In genomic region chr3:32313723-32314473, GRCh38 we compare ENCODE assay signal across 10 cellular contexts.
DNase-seq lines count a peak whose midpoint lies in the region; ATAC-seq and TF ChIP-seq lines count a peak whose summit lies in the region.
"Had no signal": no experiment of that assay in that cellular context is flagged by ENCODE, and none has a peak within 500 bp of the region (broad histone marks: within the 10 kb centered on the region; RNA-seq: fewer than 3 reads in every experiment).

No MANE protein-coding gene starts in this region.

- H3K4me3 Mint-ChIP-seq in GM23338 = no peak overlapping the region
- H3K4me3 Mint-ChIP-seq in T-cell = peak overlapping the region; percentile 37 to 48 (median 41)
- no peak overlapping the region for H3K4me3 Mint-ChIP-seq in progenitor cell of endocrine pancreas (ENCODE audit: low read depth)
- H3K4me3 Mint-ChIP-seq: HFFc6 had no signal

- H3K9me3 Mint-ChIP-seq in GM23338 = no peaks in the 10 kb centered on the region
- no peaks in the 10 kb centered on the region for H3K9me3 Mint-ChIP-seq in T-cell
- H3K9me3 Mint-ChIP-seq in progenitor cell of endocrine pancreas (ENCODE audit: low read depth) = peaks cover 4% of the 10 kb centered on the region
- H3K9me3 Mint-ChIP-seq: HFFc6 had no signal

- H3K9me2 ChIP-seq in GM23338 (ENCODE audit: insufficient read depth) = no peaks in the 10 kb centered on the region

- no peaks in the 10 kb centered on the region for H4K20me1 ChIP-seq in GM23338 (replicated peaks; ENCODE audit: insufficient read depth)

- peaks cover 25% of the 10 kb centered on the region for H3K4me1 ChIP-seq in GM23338 (ENCODE audit: insufficient read depth)

- no peak overlapping the region for H2AFZ ChIP-seq in GM23338

- peak overlapping the region; percentile 16; the same call in 1 of the 2 replicates for H3K4me2 ChIP-seq in GM23338

- no peaks in the 10 kb centered on the region for H3K36me3 ChIP-seq in GM23338 (ENCODE audit: insufficient read depth)
- H3K36me3 ChIP-seq: gastrocnemius medialis had no signal

- ATAC-seq in GM23338 (no peak; the same call in 2 of the 3 replicates), T-cell (replicated peaks in 1 of 4) (peak; percentile 56 to 90 (median 88)), HG02885 (IDR thresholded peaks at IDR 0.05; ENCODE audit: poor library complexity, unreplicated experiment) (no peak), HG03175 (IDR thresholded peaks at IDR 0.05; ENCODE audit: unreplicated experiment) (no peak)

- H3K36me3 Mint-ChIP-seq in GM23338 (ENCODE audit: low read depth) (no peaks in the 10 kb centered on the region), T-cell (no peaks in the 10 kb centered on the region), progenitor cell of endocrine pancreas (ENCODE audit: insufficient read depth) (peaks cover 7% of the 10 kb centered on the region)

- POLR2A ChIA-PET in T-cell (lab: Charles Lee) = interaction anchor here in 1 of 2 donors (0.7 kb wide), 1 partner anchor 74 kb away, joined by 3 read pairs; no protein-coding TSS in a partner anchor

- no peak for TF ChIP-seq CTCF in GM23338 (conservative IDR thresholded peaks at IDR 0.05; ENCODE audit: low read depth in 2 of 2)
- no peak for TF ChIP-seq CTCF in progenitor cell of endocrine pancreas (IDR thresholded peaks at IDR 0.05; ENCODE audit: unreplicated experiment)
- TF ChIP-seq CTCF in GM13977 (IDR thresholded peaks at IDR 0.05; ENCODE audit: extremely low read depth, insufficient read depth, missing control alignments) = no peak

- H3K27ac ChIP-seq in GM23338 (ENCODE audit: low read depth) = peak overlapping the region; percentile 56
- H3K27ac ChIP-seq: gastrocnemius medialis had no signal

- no peaks in the 10 kb centered on the region for H3K79me2 ChIP-seq in GM23338 (replicated peaks; ENCODE audit: insufficient read depth)

- no peaks in the 10 kb centered on the region for H3K27me3 ChIP-seq in GM23338 (ENCODE audit: insufficient read depth)
- H3K27me3 ChIP-seq: gastrocnemius medialis had no signal

- CTCF ChIA-PET in T-cell (lab: Charles Lee) = interaction anchor here in 1 of 2 donors (0.6 to 0.7 kb wide), 3 partner anchors 16 to 346 kb away, joined by 5 to 6 read pairs (median 6); no protein-coding TSS in a partner anchor

- H3K27ac Mint-ChIP-seq in GM23338 (peak overlapping the region; percentile 1), T-cell (peak overlapping the region; percentile 95 to 97), progenitor cell of endocrine pancreas (peak overlapping the region; percentile 71)
- H3K27ac Mint-ChIP-seq: HFFc6 had no signal

- peaks cover 3% of the 10 kb centered on the region for H3K27me3 Mint-ChIP-seq in GM23338 (ENCODE audit: insufficient read depth, low read depth, poor library complexity)
- no peaks in the 10 kb centered on the region for H3K27me3 Mint-ChIP-seq in T-cell
- no peaks in the 10 kb centered on the region for H3K27me3 Mint-ChIP-seq in progenitor cell of endocrine pancreas

- no peak overlapping the region for H3K4me3 ChIP-seq in GM23338
- H3K4me3 ChIP-seq: gastrocnemius medialis had no signal

- no peak for DNase-seq in GM23338 (ENCODE audit: low spot score)
- peak in 3 of 34 experiments; percentile 14 to 41 (median 18) for DNase-seq in T-cell
- peak; percentile 16 for DNase-seq in cerebellar cortex (ENCODE audit: low spot score)
- no peak for DNase-seq in progenitor cell of endocrine pancreas (ENCODE audit: low spot score, unreplicated experiment)
- no peak for DNase-seq in NCI-H1048 (lab: John Stamatoyannopoulos, UW)
- no peak for DNase-seq in GM13977 (ENCODE audit: low spot score)
- DNase-seq: gastrocnemius medialis, HFFc6 had no signal

- H3K4me1 Mint-ChIP-seq in GM23338 (peaks cover 27% of the 10 kb centered on the region), T-cell (peaks cover 34 to 43% (median 37%) of the 10 kb centered on the region in 3 donors), progenitor cell of endocrine pancreas (ENCODE audit: low read depth) (peaks cover 47% of the 10 kb centered on the region)

- H3F3A ChIP-seq in GM23338 (replicated peaks; ENCODE audit: low read depth) = no peaks in the 10 kb centered on the region

- in situ Hi-C loops in GM13977 (cut with MboI; ENCODE audit: low pct_unique_long_range_greater_than_20kb, low sequenced_read_pairs, unreplicated experiment) = no loop called here

TF ChIP-seq in GM23338, 12 proteins besides CTCF, POLR2A, EP300 and RAD21:
- no peak for TF ChIP-seq ZNF114 (CRISPR knock-in tag; IDR thresholded peaks at IDR 0.05)
- TF ChIP-seq JUNB (IDR thresholded peaks at IDR 0.05; ENCODE audit: unreplicated experiment) = no peak
- TF ChIP-seq CREB1 (CRISPR knock-in tag; IDR thresholded peaks at IDR 0.05; ENCODE audit: low read depth) = no peak
- 0 out of 2 replicates have a peak, but pooled peaks have one; percentile 14 for TF ChIP-seq ZNF462 (CRISPR knock-in tag; IDR thresholded peaks at IDR 0.05)
- TF ChIP-seq ETS1 (IDR thresholded peaks at IDR 0.05) = no peak

Comparison
In these comparisons a context has a peak if more than half of its experiments do, and no peak if none do; other contexts are left out.
1. ATAC-seq: peak in T-cell (4 of 4); none in GM23338 (single experiment), HG02885 (single experiment) and HG03175 (single experiment).
2. H3K27ac Mint-ChIP-seq: peak in every context shown above with its lines; median percentile 96 in T-cell; 71 in progenitor cell of endocrine pancreas; 1 in GM23338.
3. H3K4me3 Mint-ChIP-seq: peak in T-cell (3 of 3); none in GM23338 (single experiment) and progenitor cell of endocrine pancreas (single experiment).